7 cellular contexts compared by ENCODE assay signal in the genomic region with DNA sequence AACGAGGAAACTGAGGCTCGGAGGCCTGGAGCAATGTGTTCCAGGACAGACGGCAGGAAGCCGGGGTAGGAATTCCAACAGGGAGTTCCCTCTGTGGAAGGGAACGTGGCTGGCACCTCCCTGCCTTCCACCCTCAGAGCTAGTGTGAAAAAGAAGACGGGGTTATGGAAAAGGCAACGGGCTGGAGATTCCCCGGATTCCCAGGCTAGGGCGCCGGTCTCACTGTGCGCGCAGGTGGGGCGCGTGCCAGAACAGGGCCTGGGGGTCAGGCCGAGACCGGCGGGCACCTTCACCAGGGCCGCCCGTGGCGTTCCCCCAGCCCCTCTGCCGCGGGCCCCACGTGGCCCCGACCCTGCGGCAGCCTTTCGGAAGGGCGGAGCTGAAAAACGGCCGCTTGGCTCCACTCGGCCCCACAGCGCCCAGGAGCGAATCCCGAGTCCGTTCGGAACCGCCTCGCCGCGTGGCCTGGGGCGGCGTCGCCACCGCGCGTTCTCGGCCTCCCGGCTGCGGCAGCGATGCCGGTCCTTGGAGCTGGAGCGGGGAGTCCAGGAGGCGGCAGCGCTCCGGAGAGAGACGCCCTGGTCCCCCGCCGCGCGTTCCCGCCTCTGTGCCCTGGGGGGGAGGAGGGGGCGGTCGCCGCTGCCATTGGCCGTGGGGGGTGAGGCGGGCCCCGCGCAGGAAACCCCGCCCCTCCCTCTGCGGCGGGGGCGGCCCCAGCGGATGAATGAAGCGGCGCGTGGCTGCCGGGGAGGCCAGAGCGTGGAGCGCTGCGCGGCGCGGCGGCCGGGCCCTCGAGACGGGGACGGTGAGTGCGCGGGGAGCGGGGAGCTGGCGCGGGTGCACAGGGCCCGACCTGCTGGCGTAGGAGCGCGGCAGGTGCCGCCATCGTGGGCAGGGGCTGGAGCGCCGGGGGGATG. TPM values are rescaled to one million over a fixed set of nuclear protein-coding genes. Genes with fewer than 3 reads are reported as not detected.
A peak's percentile ranks its signal among the peaks of the same experiment; 100 is the strongest.
DNase-seq lines count a peak whose midpoint lies in the region; ATAC-seq and TF ChIP-seq lines count a peak whose summit lies in the region.

A gene with protein sequence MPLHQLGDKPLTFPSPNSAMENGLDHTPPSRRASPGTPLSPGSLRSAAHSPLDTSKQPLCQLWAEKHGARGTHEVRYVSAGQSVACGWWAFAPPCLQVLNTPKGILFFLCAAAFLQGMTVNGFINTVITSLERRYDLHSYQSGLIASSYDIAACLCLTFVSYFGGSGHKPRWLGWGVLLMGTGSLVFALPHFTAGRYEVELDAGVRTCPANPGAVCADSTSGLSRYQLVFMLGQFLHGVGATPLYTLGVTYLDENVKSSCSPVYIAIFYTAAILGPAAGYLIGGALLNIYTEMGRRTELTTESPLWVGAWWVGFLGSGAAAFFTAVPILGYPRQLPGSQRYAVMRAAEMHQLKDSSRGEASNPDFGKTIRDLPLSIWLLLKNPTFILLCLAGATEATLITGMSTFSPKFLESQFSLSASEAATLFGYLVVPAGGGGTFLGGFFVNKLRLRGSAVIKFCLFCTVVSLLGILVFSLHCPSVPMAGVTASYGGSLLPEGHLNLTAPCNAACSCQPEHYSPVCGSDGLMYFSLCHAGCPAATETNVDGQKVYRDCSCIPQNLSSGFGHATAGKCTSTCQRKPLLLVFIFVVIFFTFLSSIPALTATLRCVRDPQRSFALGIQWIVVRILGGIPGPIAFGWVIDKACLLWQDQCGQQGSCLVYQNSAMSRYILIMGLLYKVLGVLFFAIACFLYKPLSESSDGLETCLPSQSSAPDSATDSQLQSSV (plus strand): TSS at position 755 of the 917 bp plus-strand sequence. CDS start 13,952 bp downstream, outside the sequence.

- ATAC-seq in HG03066 (IDR thresholded peaks at IDR 0.05; ENCODE audit: low read depth, unreplicated experiment) (peak; percentile 62), left lobe of liver (peak; percentile 85)

- peak; percentile 89 for TF ChIP-seq POLR2A in GM18526 (IDR thresholded peaks at IDR 0.05; ENCODE audit: extremely low read depth, insufficient read length)

- peak; percentile 72 for DNase-seq in NCI-H2227 treated with DMSO at 0.1 percent for 48 hours (lab: John Stamatoyannopoulos, UW)
- DNase-seq in activated CD4-positive, alpha-beta T cell treated with anti-CD3 and anti-CD28 coated beads for 1 hour, result peak; percentile 74
- DNase-seq in cerebellum (ENCODE audit: low spot score), result peak; percentile 81
- peak; percentile 66 for DNase-seq in left lobe of liver (ENCODE audit: low spot score)
- peak; percentile 84 for DNase-seq in stimulated activated CD4-positive, alpha-beta T cell treated with anti-CD3 and anti-CD28 coated beads, Interleukin-4, amount 100 ng/mL, for 24 hours

RNA-seq across cellular contexts. Expression of the gene that starts here (rescaled TPM):
- total RNA-seq in cerebellum (2.1 TPM), left lobe of liver (1.7 TPM)

Comparison
In these comparisons a context has a peak if more than half of its experiments do, and no peak if none do; other contexts are left out.
1. Peak in every context shown above with its lines: DNase-seq and ATAC-seq.